ENCODE assay signal across 11 cellular contexts in genomic region chr10:18665815-18666558, GRCh38. TPM values are rescaled to one million over a fixed set of nuclear protein-coding genes. Genes with fewer than 3 reads are reported as not detected.
DNase-seq lines count a peak whose midpoint lies in the region; ATAC-seq and TF ChIP-seq lines count a peak whose summit lies in the region.
"Had no signal": no experiment of that assay in that cellular context is flagged by ENCODE, and none has a peak within 500 bp of the region (broad histone marks: within the 10 kb centered on the region; RNA-seq: fewer than 3 reads in every experiment).

No MANE protein-coding gene starts in this region.

- no peaks in the 10 kb centered on the region for H3K9me3 Mint-ChIP-seq in CD8-positive, alpha-beta T cell
- H3K9me3 Mint-ChIP-seq in chondrocyte (ENCODE audit: low read depth) (no peaks in the 10 kb centered on the region), mesothelial cell of epicardium (no peaks in the 10 kb centered on the region)
- no peaks in the 10 kb centered on the region for H3K9me3 Mint-ChIP-seq in stimulated activated effector memory CD8-positive, alpha-beta T cell treated with anti-CD3 and anti-CD28 coated beads, Interleukin-12 subunit alpha, Interleukin-12 subunit beta, amount 100 ng/mL, for 72 hours
- no peaks in the 10 kb centered on the region for H3K9me3 Mint-ChIP-seq in stimulated activated naive CD8-positive, alpha-beta T cell treated with anti-CD3 and anti-CD28 coated beads, Interleukin-15, amount 100 ng/mL, for 72 hours

- H3K9ac ChIP-seq in HUES48 (ENCODE audit: low read depth, low read length) = no peak overlapping the region; the same call in 1 of the 2 replicates
- H3K9ac ChIP-seq: BLaER1 treated with 17β-estradiol and CSF1 and Interleukin-3, amounts not matched to agents 10 nM and 100 nM had no signal

- H3K36me3 Mint-ChIP-seq in CD8-positive, alpha-beta T cell = peaks cover 42% of the 10 kb centered on the region
- H3K36me3 Mint-ChIP-seq in chondrocyte (ENCODE audit: low read depth) (peaks cover 5% of the 10 kb centered on the region), mesothelial cell of epicardium (peaks cover 16% of the 10 kb centered on the region)
- H3K36me3 Mint-ChIP-seq in stimulated activated effector memory CD8-positive, alpha-beta T cell treated with anti-CD3 and anti-CD28 coated beads, Interleukin-12 subunit alpha, Interleukin-12 subunit beta, amount 100 ng/mL, for 72 hours = peaks cover 94% of the 10 kb centered on the region

- peaks cover 24% of the 10 kb centered on the region for H3K4me1 ChIP-seq in CD8-positive, alpha-beta T cell (ENCODE audit: insufficient read depth, low read length)
- H3K4me1 ChIP-seq in HUES48 (ENCODE audit: control insufficient read depth, insufficient read depth, low read length) = peaks cover 45% of the 10 kb centered on the region

- peak overlapping the region; percentile 3 for H3K4me3 Mint-ChIP-seq in CD8-positive, alpha-beta T cell
- no peak overlapping the region for H3K4me3 Mint-ChIP-seq in chondrocyte (ENCODE audit: unreplicated experiment)
- no peak overlapping the region for H3K4me3 Mint-ChIP-seq in mesothelial cell of epicardium
- H3K4me3 Mint-ChIP-seq in stimulated activated effector memory CD8-positive, alpha-beta T cell treated with anti-CD3 and anti-CD28 coated beads, Interleukin-12 subunit alpha, Interleukin-12 subunit beta, amount 100 ng/mL, for 72 hours = no peak overlapping the region
- no peak overlapping the region for H3K4me3 Mint-ChIP-seq in stimulated activated naive CD8-positive, alpha-beta T cell treated with anti-CD3 and anti-CD28 coated beads, Interleukin-15, amount 100 ng/mL, for 72 hours

- no peak for TF ChIP-seq CTCF in CD8-positive, alpha-beta T cell (IDR thresholded peaks at IDR 0.05)
- TF ChIP-seq CTCF in chondrocyte (IDR thresholded peaks at IDR 0.05) = no peak
- no peak for TF ChIP-seq CTCF in mesothelial cell of epicardium (IDR thresholded peaks at IDR 0.05; ENCODE audit: unreplicated experiment)

- H3K27me3 Mint-ChIP-seq in CD8-positive, alpha-beta T cell (ENCODE audit: low read depth) = no peaks in the 10 kb centered on the region
- H3K27me3 Mint-ChIP-seq in chondrocyte (ENCODE audit: low read depth) (no peaks in the 10 kb centered on the region), mesothelial cell of epicardium (ENCODE audit: low read depth) (no peaks in the 10 kb centered on the region)
- no peaks in the 10 kb centered on the region for H3K27me3 Mint-ChIP-seq in stimulated activated naive CD8-positive, alpha-beta T cell treated with anti-CD3 and anti-CD28 coated beads, Interleukin-15, amount 100 ng/mL, for 72 hours

- CTCF ChIA-PET in CD8-positive, alpha-beta T cell (lab: Charles Lee) = no interaction called here

- H3K9me3 ChIP-seq in CD8-positive, alpha-beta T cell (ENCODE audit: low read length) = no peaks in the 10 kb centered on the region
- no peaks in the 10 kb centered on the region for H3K9me3 ChIP-seq in HUES48 (ENCODE audit: control insufficient read depth, insufficient read depth, low read length)
- H3K9me3 ChIP-seq: BLaER1 treated with 17β-estradiol and CSF1 and Interleukin-3, amounts not matched to agents 10 nM and 100 nM; body of pancreas had no signal

- DNase-seq in CD8-positive, alpha-beta T cell = no peak
- DNase-seq in chondrocyte (ENCODE audit: low spot score) (no peak), mesothelial cell of epicardium (ENCODE audit: low spot score in 2 of 2, unreplicated experiment in 2 of 2) (no peak), islet precursor cell (no peak)
- no peak for DNase-seq in stimulated activated effector memory CD8-positive, alpha-beta T cell treated with anti-CD3 and anti-CD28 coated beads, Interleukin-12 subunit alpha, Interleukin-12 subunit beta, amount 100 ng/mL, for 72 hours (ENCODE audit: low spot score in 2 of 2)
- no peak for DNase-seq in stimulated activated naive CD8-positive, alpha-beta T cell treated with anti-CD3 and anti-CD28 coated beads, Interleukin-15, amount 100 ng/mL, for 72 hours
- DNase-seq: body of pancreas, KBM-7 had no signal

- H3K4me1 Mint-ChIP-seq in CD8-positive, alpha-beta T cell (ENCODE audit: low read depth) = peaks cover 57% of the 10 kb centered on the region
- peaks cover 54% of the 10 kb centered on the region for H3K4me1 Mint-ChIP-seq in chondrocyte (ENCODE audit: low read depth)
- peaks cover 36% of the 10 kb centered on the region for H3K4me1 Mint-ChIP-seq in mesothelial cell of epicardium
- H3K4me1 Mint-ChIP-seq in stimulated activated effector memory CD8-positive, alpha-beta T cell treated with anti-CD3 and anti-CD28 coated beads, Interleukin-12 subunit alpha, Interleukin-12 subunit beta, amount 100 ng/mL, for 72 hours = peaks cover 44% of the 10 kb centered on the region
- peaks cover 42% of the 10 kb centered on the region for H3K4me1 Mint-ChIP-seq in stimulated activated naive CD8-positive, alpha-beta T cell treated with anti-CD3 and anti-CD28 coated beads, Interleukin-15, amount 100 ng/mL, for 72 hours

- intact Hi-C loops in CD8-positive, alpha-beta T cell (cut with DNase I, micrococcal nuclease) = no loop called here

- peaks cover 12% of the 10 kb centered on the region for H3K36me3 ChIP-seq in CD8-positive, alpha-beta T cell (ENCODE audit: insufficient read depth, low read length)
- peaks cover 26% of the 10 kb centered on the region for H3K36me3 ChIP-seq in HUES48 (ENCODE audit: control insufficient read depth, insufficient read depth, low read length)

- H3K27me3 ChIP-seq in CD8-positive, alpha-beta T cell (ENCODE audit: insufficient read depth, low read length) = no peaks in the 10 kb centered on the region
- H3K27me3 ChIP-seq in HUES48 (ENCODE audit: control insufficient read depth, insufficient read depth, low read length) = no peaks in the 10 kb centered on the region
- H3K27me3 ChIP-seq: BLaER1 treated with 17β-estradiol and CSF1 and Interleukin-3, amounts not matched to agents 10 nM and 100 nM; body of pancreas had no signal

- H3K4me3 ChIP-seq in CD8-positive, alpha-beta T cell (ENCODE audit: low read depth, low read length) = no peak overlapping the region
- peak overlapping the region; percentile 30; the same call in 1 of the 2 replicates for H3K4me3 ChIP-seq in HUES48 (ENCODE audit: low read depth, low read length)
- H3K4me3 ChIP-seq: BLaER1 treated with 17β-estradiol and CSF1 and Interleukin-3, amounts not matched to agents 10 nM and 100 nM; body of pancreas had no signal

- POLR2A ChIA-PET in CD8-positive, alpha-beta T cell (lab: Charles Lee) = interaction anchor here (0.6 kb wide), 1 partner anchor 19 kb away, joined by 3 read pairs; no protein-coding TSS in a partner anchor

- no peak overlapping the region for H3K27ac ChIP-seq in CD8-positive, alpha-beta T cell (ENCODE audit: low read depth, low read length)
- H3K27ac ChIP-seq in HUES48 (ENCODE audit: low read depth, low read length) = peak overlapping the region; percentile 81
- H3K27ac ChIP-seq: BLaER1 treated with 17β-estradiol and CSF1 and Interleukin-3, amounts not matched to agents 10 nM and 100 nM had no signal

- no peak for ATAC-seq in CD8-positive, alpha-beta T cell
- no peak for ATAC-seq in stimulated activated effector memory CD8-positive, alpha-beta T cell treated with anti-CD3 and anti-CD28 coated beads, Interleukin-12 subunit alpha, Interleukin-12 subunit beta, amount 100 ng/mL, for 72 hours
- ATAC-seq in GM21367 (IDR thresholded peaks at IDR 0.05; ENCODE audit: unreplicated experiment) = no peak
- no peak for ATAC-seq in stimulated activated naive CD8-positive, alpha-beta T cell treated with anti-CD3 and anti-CD28 coated beads, Interleukin-15, amount 100 ng/mL, for 72 hours
- ATAC-seq: body of pancreas had no signal

- no peak overlapping the region for H3K27ac Mint-ChIP-seq in CD8-positive, alpha-beta T cell
- H3K27ac Mint-ChIP-seq in chondrocyte (ENCODE audit: unreplicated experiment) (peak overlapping the region; percentile 75), mesothelial cell of epicardium (peak overlapping the region; percentile 41)
- H3K27ac Mint-ChIP-seq in stimulated activated effector memory CD8-positive, alpha-beta T cell treated with anti-CD3 and anti-CD28 coated beads, Interleukin-12 subunit alpha, Interleukin-12 subunit beta, amount 100 ng/mL, for 72 hours = no peak overlapping the region
- H3K27ac Mint-ChIP-seq in stimulated activated naive CD8-positive, alpha-beta T cell treated with anti-CD3 and anti-CD28 coated beads, Interleukin-15, amount 100 ng/mL, for 72 hours = peak overlapping the region in 1 of 2 donors; percentile 46

RNA-seq across cellular contexts. Expression of gene ARL5B, which starts 6.8 kb away (rescaled TPM):
- total RNA-seq in CD8-positive, alpha-beta T cell = 10 to 100 TPM; 12.2 to 12.4 TPM
- 14.8 to 16.0 TPM (median 15.4 TPM) in 3 replicates for total RNA-seq in chondrocyte
- 44.9 to 46.6 TPM (median 45.3 TPM) in 3 replicates for total RNA-seq in mesothelial cell of epicardium

RNA-seq across cellular contexts. Expression of gene NSUN6, which starts 14.6 kb away (rescaled TPM):
- total RNA-seq in CD8-positive, alpha-beta T cell = 10 to 100 TPM; 21.8 to 22.4 TPM
- total RNA-seq in chondrocyte (3.3 to 6.9 TPM (median 4.6 TPM) in 3 replicates), mesothelial cell of epicardium (21.9 to 25.1 TPM (median 22.2 TPM) in 3 replicates)

Comparison
In these comparisons a context has a peak if more than half of its experiments do, and no peak if none do; other contexts are left out.
1. H3K27ac Mint-ChIP-seq: peak in chondrocyte (single experiment) and mesothelial cell of epicardium (single experiment); none in CD8-positive, alpha-beta T cell (single experiment) and stimulated activated effector memory CD8-positive, alpha-beta T cell treated with anti-CD3 and anti-CD28 coated beads, Interleukin-12 subunit alpha, Interleukin-12 subunit beta, amount 100 ng/mL, for 72 hours (single experiment).